16 cellular contexts compared by ENCODE assay signal in genomic region chr4:56209767-56210166, GRCh38.
A peak's percentile ranks its signal among the peaks of the same experiment; 100 is the strongest.
DNase-seq lines count a peak whose midpoint lies in the region; ATAC-seq and TF ChIP-seq lines count a peak whose summit lies in the region.
"Had no signal": no experiment of that assay in that cellular context is flagged by ENCODE, and none has a peak within 500 bp of the region (broad histone marks: within the 10 kb centered on the region; RNA-seq: fewer than 3 reads in every experiment).

No MANE protein-coding gene starts in this region.

- H3K27me3 ChIP-seq in liver (ENCODE audit: control insufficient read depth in 4 of 4, insufficient read depth in 4 of 4, low read length in 3 of 4) (no peaks in the 10 kb centered on the region), right lobe of liver (no peaks in the 10 kb centered on the region), endodermal cell (ENCODE audit: control insufficient read depth, insufficient read depth, low read length, poor library complexity, severe bottlenecking) (no peaks in the 10 kb centered on the region)

- H3K4me3 ChIP-seq in liver (ENCODE audit: low read depth in 1 of 3, low read length in 3 of 3) (no peak overlapping the region), right lobe of liver (no peak overlapping the region), endodermal cell (ENCODE audit: low read length) (no peak overlapping the region)
- H3K4me3 ChIP-seq: A549 had no signal

- H3K9ac ChIP-seq in liver (ENCODE audit: low read depth in 1 of 2, low read length in 2 of 2): no peak overlapping the region
- no peak overlapping the region for H3K9ac ChIP-seq in endodermal cell (ENCODE audit: extremely low read depth, low read length, poor library complexity, severe bottlenecking)

- ATAC-seq in right lobe of liver (no peak), left colon (peak; percentile 33), GM18520 (IDR thresholded peaks at IDR 0.05; ENCODE audit: unreplicated experiment) (no peak)
- ATAC-seq in activated T-helper 17 cell treated with anti-CD3 and anti-CD28 coated beads, Interleukin-2, amount 50 U/mL, for 72 hours (replicated peaks): no peak
- ATAC-seq: A549, HCT116 had no signal

- H3K9me3 ChIP-seq in liver (ENCODE audit: control insufficient read depth in 4 of 4, low read length in 3 of 4) (peaks cover 5 to 7% (median 6%) of the 10 kb centered on the region in 4 donors), right lobe of liver (no peaks in the 10 kb centered on the region), endodermal cell (ENCODE audit: control insufficient read depth, low read length) (peaks cover 26% of the 10 kb centered on the region)
- H3K9me3 ChIP-seq: A549 had no signal

- intact Hi-C loops in right lobe of liver (cut with DNase I) (no loop called here), left colon (cut with DNase I, micrococcal nuclease) (no loop called here)

- DNase-seq in right lobe of liver (no peak), endodermal cell (peak; percentile 52), left colon (no peak), immature natural killer cell (no peak)
- DNase-seq: AML-193; Caco-2; CD4-positive, alpha-beta T cell; GDM1 had no signal

- H3K4me1 Mint-ChIP-seq in endodermal cell (peaks cover 10% of the 10 kb centered on the region), immature natural killer cell (no peaks in the 10 kb centered on the region)
- H3K4me1 Mint-ChIP-seq in activated T-helper 17 cell treated with anti-CD3 and anti-CD28 coated beads, Interleukin-2, amount 50 U/mL, for 72 hours: no peaks in the 10 kb centered on the region
- H3K4me1 Mint-ChIP-seq: IgD-negative memory B cell had no signal

- peaks cover 35% of the 10 kb centered on the region for H3K27me3 Mint-ChIP-seq in endodermal cell (ENCODE audit: insufficient read depth)
- peaks cover 0 to 8% (median 2%) of the 10 kb centered on the region in 3 donors for H3K27me3 Mint-ChIP-seq in immature natural killer cell (ENCODE audit: low read depth in 3 of 3)
- peaks cover 3% of the 10 kb centered on the region for H3K27me3 Mint-ChIP-seq in activated T-helper 17 cell treated with anti-CD3 and anti-CD28 coated beads, Interleukin-2, amount 50 U/mL, for 72 hours
- H3K27me3 Mint-ChIP-seq: CD4-positive, alpha-beta T cell; IgD-negative memory B cell had no signal

- TF ChIP-seq RAD21 in liver (IDR thresholded peaks at IDR 0.05): no peak

- TF ChIP-seq POLR2A in right lobe of liver (IDR thresholded peaks at IDR 0.05): no peak

- H3K4me3 Mint-ChIP-seq in endodermal cell (no peak overlapping the region), immature natural killer cell (no peak overlapping the region)
- no peak overlapping the region for H3K4me3 Mint-ChIP-seq in activated T-helper 17 cell treated with anti-CD3 and anti-CD28 coated beads, Interleukin-2, amount 50 U/mL, for 72 hours
- H3K4me3 Mint-ChIP-seq: CD4-positive, alpha-beta T cell; IgD-negative memory B cell had no signal

- no peak overlapping the region for H3K27ac ChIP-seq in liver (ENCODE audit: low read depth in 1 of 2, low read length in 2 of 2)
- no peak overlapping the region for H3K27ac ChIP-seq in right lobe of liver
- no peak overlapping the region for H3K27ac ChIP-seq in endodermal cell (ENCODE audit: low read depth, low read length)
- H3K27ac ChIP-seq: 22Rv1, A549, C4-2B had no signal

- WGBS in liver: 60% methylated on average over 3 of the region's 3 CpGs
- 43% methylated on average over 3 of the region's 3 CpGs for WGBS in right lobe of liver (ENCODE audit: insufficient coverage, low coverage, low lambda C conversion rate, missing lambda C conversion rate)
- 85 to 94% methylated on average over 2 to 3 of the region's 3 CpGs for WGBS in endodermal cell (ENCODE audit: insufficient coverage in 1 of 2, insufficient read length in 1 of 2), 2 experiments

- H3K9me3 Mint-ChIP-seq in endodermal cell (peaks cover 11% of the 10 kb centered on the region), immature natural killer cell (peaks cover 0 to 9% (median 0%) of the 10 kb centered on the region in 6 donors)
- H3K9me3 Mint-ChIP-seq in activated T-helper 17 cell treated with anti-CD3 and anti-CD28 coated beads, Interleukin-2, amount 50 U/mL, for 72 hours: peaks cover 9% of the 10 kb centered on the region

- H3K27ac Mint-ChIP-seq in endodermal cell (no peak overlapping the region), immature natural killer cell (no peak overlapping the region)
- no peak overlapping the region for H3K27ac Mint-ChIP-seq in activated T-helper 17 cell treated with anti-CD3 and anti-CD28 coated beads, Interleukin-2, amount 50 U/mL, for 72 hours
- H3K27ac Mint-ChIP-seq: CD4-positive, alpha-beta T cell; IgD-negative memory B cell had no signal

- peaks cover 41% of the 10 kb centered on the region for H3K36me3 Mint-ChIP-seq in endodermal cell (ENCODE audit: low read depth)
- peaks cover 0 to 5% (median 0%) of the 10 kb centered on the region in 3 donors for H3K36me3 Mint-ChIP-seq in immature natural killer cell
- no peaks in the 10 kb centered on the region for H3K36me3 Mint-ChIP-seq in activated T-helper 17 cell treated with anti-CD3 and anti-CD28 coated beads, Interleukin-2, amount 50 U/mL, for 72 hours (ENCODE audit: low read depth)

- no peak for TF ChIP-seq CTCF in liver (IDR thresholded peaks at IDR 0.05; ENCODE audit: low read depth, low read length, missing input control)
- TF ChIP-seq CTCF in right lobe of liver (IDR thresholded peaks at IDR 0.05): no peak
- TF ChIP-seq CTCF in endodermal cell (conservative IDR thresholded peaks at IDR 0.05): no peak

- H3K36me3 ChIP-seq in liver (ENCODE audit: control insufficient read depth in 4 of 4, insufficient read depth in 3 of 4, low read depth in 1 of 4, low read length in 3 of 4): no peaks in the 10 kb centered on the region
- H3K36me3 ChIP-seq in right lobe of liver: no peaks in the 10 kb centered on the region
- H3K36me3 ChIP-seq in endodermal cell (ENCODE audit: control insufficient read depth, insufficient read depth, low read length): peaks cover 27% of the 10 kb centered on the region

- peaks cover 0 to 11% (median 6%) of the 10 kb centered on the region in 4 donors for H3K4me1 ChIP-seq in liver (ENCODE audit: control insufficient read depth in 4 of 4, insufficient read depth in 4 of 4, low read length in 3 of 4)
- H3K4me1 ChIP-seq in right lobe of liver: peaks cover 0 to 5% (median 0%) of the 10 kb centered on the region in 4 donors
- peaks cover 4% of the 10 kb centered on the region for H3K4me1 ChIP-seq in endodermal cell (ENCODE audit: control insufficient read depth, insufficient read depth, low read length)
- H3K4me1 ChIP-seq: A549 had no signal

TF ChIP-seq in liver, 16 proteins besides CTCF, POLR2A, EP300 and RAD21:
- TF ChIP-seq FOXA1 (IDR thresholded peaks at IDR 0.05) (no peak), ZBTB33 (IDR thresholded peaks at IDR 0.05) (no peak), REST (IDR thresholded peaks at IDR 0.05) (no peak), FOXA2 (IDR thresholded peaks at IDR 0.05) (no peak), YY1 (IDR thresholded peaks at IDR 0.05) (no peak), NR2F2 (IDR thresholded peaks at IDR 0.05) (peak; percentile 32), EGR1 (IDR thresholded peaks at IDR 0.05; ENCODE audit: low read depth in 2 of 2) (no peak), RXRA (IDR thresholded peaks at IDR 0.05) (peak; percentile 31 to 46)
